ENCODE assay signal across 27 cellular contexts in the genomic region with DNA sequence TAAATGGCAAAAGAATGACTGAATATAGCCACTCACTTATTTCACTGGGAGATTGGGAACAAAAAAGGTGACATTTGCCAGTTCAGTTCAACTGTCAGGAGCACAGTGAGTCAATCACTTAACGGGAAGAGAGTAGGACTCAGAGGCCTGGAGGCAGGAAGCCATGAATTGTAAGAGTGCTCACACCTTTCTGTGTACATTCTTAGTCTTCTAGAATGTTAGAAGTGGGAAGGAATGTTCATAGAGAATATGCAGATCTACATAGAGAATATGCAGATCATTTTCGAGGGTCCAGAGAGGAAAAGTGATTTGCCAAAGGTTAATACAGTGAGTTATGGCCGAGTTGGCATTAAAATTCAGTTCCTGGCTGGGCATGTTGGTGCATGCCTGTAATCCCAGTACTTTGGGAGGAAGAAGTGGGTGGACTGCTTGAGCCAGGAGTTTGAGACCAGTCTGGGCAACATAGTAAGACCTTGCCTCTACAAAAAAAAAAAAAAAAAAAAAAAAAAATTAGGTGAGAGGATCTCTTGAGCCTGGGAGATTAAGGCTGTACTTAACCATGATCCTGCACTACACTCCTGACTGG. TPM values are rescaled to one million over a fixed set of nuclear protein-coding genes. Genes with fewer than 3 reads are reported as not detected.
"Had no signal": no experiment of that assay in that cellular context is flagged by ENCODE, and none has a peak within 500 bp of the region (broad histone marks: within the 10 kb centered on the region; RNA-seq: fewer than 3 reads in every experiment).

No MANE protein-coding gene starts in this region.

- ATAC-seq: mucosa of descending colon, right lobe of liver, T-helper 17 cell had no signal

- H3K4me1 ChIP-seq: adrenal gland, right lobe of liver, tibial artery, uterus had no signal

- H3K4me3 Mint-ChIP-seq: activated B cell treated with CpG ODN at 0.5 μM for 24 hours; activated naive CD8-positive, alpha-beta T cell; immature natural killer cell; stimulated activated naive CD8-positive, alpha-beta T cell treated with anti-CD3 and anti-CD28 coated beads, Interleukin-15, Interleukin-2, amounts not matched to agents 100 ng/mL and 50 ng/mL, for 24 hours; T-helper 17 cell had no signal

- H2AFZ ChIP-seq: hepatocyte had no signal

- H3K4me2 ChIP-seq: hepatocyte had no signal

- H3K27me3 Mint-ChIP-seq: activated naive CD8-positive, alpha-beta T cell had no signal

- H3K27me3 ChIP-seq: adrenal gland, hepatocyte, right lobe of liver, tibial artery had no signal

- DNase-seq: activated B cell treated with CpG ODN at 0.5 μM for 24 hours; activated CD4-positive, alpha-beta T cell treated with anti-CD3 and anti-CD28 coated beads, Interleukin-2, amount 50 U/mL, for 1 hour; activated T-cell treated with anti-CD3 and anti-CD28 coated beads, Interleukin-2, amount 50 U/mL, for 1 hour; adrenal gland; cortex of kidney; glutamatergic neuron; immature natural killer cell; kidney glomerular epithelial cell; left ventricle myocardium inferior; mesenchymal stem cell; mucosa of descending colon; nucleus accumbens; right lobe of liver; stimulated activated CD4-positive, alpha-beta T cell treated with anti-CD3 and anti-CD28 coated beads, Interleukin-1b, Interleukin-23, amount 100 ng/mL, for 48 hours; SW 1271; T-helper 17 cell; tibial artery; uterus had no signal

- H3K79me2 ChIP-seq: hepatocyte had no signal

- H3K36me3 ChIP-seq: adrenal gland, left ventricle myocardium inferior, right lobe of liver, tibial artery, uterus had no signal

- H3K4me1 Mint-ChIP-seq: activated B cell treated with CpG ODN at 0.5 μM for 24 hours, immature natural killer cell, T-helper 17 cell had no signal

- H3K27ac ChIP-seq: adrenal gland, hepatocyte, left ventricle myocardium inferior, right lobe of liver, skin epidermis, tibial artery, uterus had no signal

- H3K27ac Mint-ChIP-seq: activated B cell treated with CpG ODN at 0.5 μM for 24 hours; activated naive CD8-positive, alpha-beta T cell; immature natural killer cell; stimulated activated naive CD8-positive, alpha-beta T cell treated with anti-CD3 and anti-CD28 coated beads, Interleukin-15, Interleukin-2, amounts not matched to agents 100 ng/mL and 50 ng/mL, for 24 hours; T-helper 17 cell had no signal

- H3K9me3 ChIP-seq: adrenal gland had no signal

- H3K4me3 ChIP-seq: adrenal gland, hepatocyte, left ventricle myocardium inferior, mucosa of descending colon, right lobe of liver, skin epidermis, tibial artery, uterus had no signal

RNA-seq across cellular contexts. Expression of a gene that starts 8.3 kb away (rescaled TPM):
- total RNA-seq: activated B cell treated with CpG ODN at 0.5 μM for 24 hours, astrocyte, cerebellum, frontal cortex, hepatocyte, left ventricle myocardium inferior, mucosa of descending colon, right lobe of liver, T-helper 17 cell had no signal
- polyA plus RNA-seq: hepatocyte, immature natural killer cell, neural cell had no signal

RNA-seq across cellular contexts. Expression of a gene that starts 23.5 kb away (rescaled TPM):
- total RNA-seq: activated B cell treated with CpG ODN at 0.5 μM for 24 hours, adrenal gland, astrocyte, cerebellum, hepatocyte, left ventricle myocardium inferior, mucosa of descending colon, right lobe of liver, T-helper 17 cell, uterus had no signal
- polyA plus RNA-seq: adrenal gland, esophagus, hepatocyte, neural cell had no signal

RNA-seq across cellular contexts. Expression of a gene that starts 48.0 kb away (rescaled TPM):
- total RNA-seq: cerebellum had no signal
- polyA plus RNA-seq: neural cell had no signal
